ENCODE assay signal across 25 cellular contexts in the genomic region with DNA sequence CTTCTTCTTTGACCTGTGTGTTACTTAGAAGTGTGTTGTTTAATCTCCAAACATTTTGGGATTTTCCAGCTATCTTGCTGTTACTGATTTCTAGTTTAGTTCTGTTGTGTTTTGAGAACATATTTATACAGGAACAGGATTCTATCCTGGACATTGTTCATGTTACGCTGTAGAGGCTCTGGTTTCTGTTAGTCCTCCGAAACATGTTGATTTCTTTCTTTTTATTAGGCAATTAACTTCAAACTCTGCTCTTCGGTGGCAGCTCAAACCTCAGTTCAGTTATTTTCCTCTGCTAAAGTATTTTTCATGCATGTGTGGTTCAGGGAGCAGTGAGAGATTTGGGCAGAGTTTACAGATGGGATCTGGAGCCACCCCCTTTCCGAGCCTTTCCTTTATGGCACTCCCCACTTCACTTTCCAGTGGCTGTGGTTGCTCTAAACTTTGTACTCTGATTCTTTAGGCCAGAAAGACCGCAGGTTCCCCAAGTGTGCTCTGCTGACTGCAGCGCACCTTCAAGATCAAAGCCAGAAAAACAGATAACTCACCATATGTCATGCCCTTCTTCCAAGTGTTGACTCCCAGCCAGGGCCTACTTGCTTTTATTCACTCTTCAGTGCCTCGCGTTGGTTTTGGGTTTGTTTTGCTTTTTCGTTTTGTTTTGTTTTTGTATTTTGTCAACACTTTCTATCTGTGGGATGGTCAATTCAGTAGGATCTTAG.
A peak's percentile ranks its signal among the peaks of the same experiment; 100 is the strongest.
DNase-seq lines count a peak whose midpoint lies in the region; ATAC-seq and TF ChIP-seq lines count a peak whose summit lies in the region.
"Had no signal": no experiment of that assay in that cellular context is flagged by ENCODE, and none has a peak within 500 bp of the region (broad histone marks: within the 10 kb centered on the region; RNA-seq: fewer than 3 reads in every experiment).

No MANE protein-coding gene starts in this region.

- H3K9me3 ChIP-seq in HCT116 (ENCODE audit: control insufficient read depth in 1 of 2, insufficient read depth in 1 of 2, low read depth in 1 of 2, low read length in 2 of 2) = no peaks in the 10 kb centered on the region; a peak in 1 of 4 replicates
- peaks cover 0 to 6% (median 0%) of the 10 kb centered on the region in 4 donors for H3K9me3 ChIP-seq in upper lobe of left lung
- H3K9me3 ChIP-seq: body of pancreas, SJSA1, tibial artery had no signal

- no peak overlapping the region for H3K27ac ChIP-seq in HCT116 (ENCODE audit: low read depth, low read length)
- no peak overlapping the region for H3K27ac ChIP-seq in upper lobe of left lung
- H3K27ac ChIP-seq: BLaER1, body of pancreas, left lung, SJSA1 had no signal

- TF ChIP-seq RAD21 in HCT116 (IDR thresholded peaks at IDR 0.05; ENCODE audit: low read depth) = no peak

- H3K27me3 Mint-ChIP-seq in brain = peaks cover 7% of the 10 kb centered on the region

- no peak for DNase-seq in HCT116 (ENCODE audit: low read depth, low spot score)
- peak; percentile 70 for DNase-seq in left kidney (ENCODE audit: low read depth, low spot score)
- DNase-seq in sciatic nerve (ENCODE audit: low spot score) = peak; percentile 36
- DNase-seq in stimulated activated naive CD4-positive, alpha-beta T cell treated with Interleukin-2 at 50 U/mL for 16 hours (lab: John Stamatoyannopoulos, UW) = no peak
- DNase-seq in EL = no peak
- DNase-seq in activated CD4-positive, CD25-positive, alpha-beta regulatory T cell treated with anti-CD3 and anti-CD28 coated beads, Interleukin-2, amount 50 U/mL, for 72 hours = no peak
- DNase-seq in upper lobe of left lung = no peak
- DNase-seq: ACHN; activated CD4-positive, alpha-beta T cell treated with anti-CD3 and anti-CD28 coated beads, Interleukin-2, amount 50 U/mL, for 1 hour; activated naive CD8-positive, alpha-beta T cell treated with anti-CD3 and anti-CD28 coated beads for 36 hours; body of pancreas; COR-L47; cortex of kidney; GOT3; left lung; midbrain; NCI-H2107; NCI-H510A; stimulated activated CD4-positive, alpha-beta T cell treated with anti-CD3 and anti-CD28 coated beads, Interleukin-4, amount 100 ng/mL, for 24 hours; stimulated activated naive CD8-positive, alpha-beta T cell treated with anti-CD3 and anti-CD28 coated beads, Interleukin-15, Interleukin-2, amounts not matched to agents 100 U/mL and 50 U/mL, for 24 hours had no signal

- TF ChIP-seq POLR2A in HCT116 (IDR thresholded peaks at IDR 0.05; ENCODE audit: borderline replicate concordance, extremely low read depth, insufficient read depth, insufficient read length) (no peak), upper lobe of left lung (IDR thresholded peaks at IDR 0.05) (no peak)

- H3K9me2 ChIP-seq in HCT116 (ENCODE audit: insufficient read depth) = no peaks in the 10 kb centered on the region

- H3K27me3 ChIP-seq in HCT116 (ENCODE audit: insufficient read depth, low read length) = no peaks in the 10 kb centered on the region
- no peaks in the 10 kb centered on the region for H3K27me3 ChIP-seq in upper lobe of left lung
- H3K27me3 ChIP-seq: BLaER1, body of pancreas, left lung, SJSA1, tibial artery had no signal

- RAD21 ChIA-PET in HCT116 (lab: Charles Lee; ENCODE audit: low non-redundant PET in 1 of 2, low total read pairs in 2 of 2, uncharacterized antibody in 2 of 2, unreplicated experiment in 2 of 2) = no interaction called here

- H3K9me3 Mint-ChIP-seq in brain = peaks cover 14 to 17% (median 16%) of the 10 kb centered on the region in 5 experiments

- H3K4me3 Mint-ChIP-seq in brain = no peak overlapping the region
- H3K4me3 Mint-ChIP-seq: activated naive CD8-positive, alpha-beta T cell treated with anti-CD3 and anti-CD28 coated beads for 36 hours; T-helper 1 cell treated with Interleukin-12 subunit alpha and Interleukin-12 subunit beta and Interleukin-4 antibody, amounts not matched to agents 30 μg/mL and 1 μg/mL, for 36 hours had no signal

- H3K4me1 Mint-ChIP-seq in brain = peaks cover 33% of the 10 kb centered on the region
- H3K4me1 Mint-ChIP-seq: activated naive CD8-positive, alpha-beta T cell treated with anti-CD3 and anti-CD28 coated beads for 36 hours had no signal

- peak overlapping the region in 4 of 5 experiments; percentile 38 to 90 (median 57) for H3K27ac Mint-ChIP-seq in brain
- H3K27ac Mint-ChIP-seq: activated naive CD8-positive, alpha-beta T cell treated with anti-CD3 and anti-CD28 coated beads for 36 hours; T-helper 1 cell treated with Interleukin-12 subunit alpha and Interleukin-12 subunit beta and Interleukin-4 antibody, amounts not matched to agents 30 μg/mL and 1 μg/mL, for 36 hours had no signal

- no peak for TF ChIP-seq CTCF in HCT116 (IDR thresholded peaks at IDR 0.05 in 2 of 3, conservative IDR thresholded peaks at IDR 0.05 in 1 of 3; ENCODE audit: borderline replicate concordance in 1 of 3, insufficient read depth in 1 of 3, low read depth in 2 of 3, low read length in 2 of 3)
- no peak for TF ChIP-seq CTCF in brain (conservative IDR thresholded peaks at IDR 0.05)
- no peak for TF ChIP-seq CTCF in upper lobe of left lung (IDR thresholded peaks at IDR 0.05)

- H3K4me1 ChIP-seq in HCT116 (ENCODE audit: control insufficient read depth in 1 of 2, insufficient read depth in 2 of 2, low read length in 2 of 2) (peaks cover 11 to 29% of the 10 kb centered on the region in 2 experiments; a peak in 3 of 4 replicates), upper lobe of left lung (peaks cover 10 to 18% (median 15%) of the 10 kb centered on the region in 4 donors)

- POLR2A ChIA-PET in HCT116 (lab: Charles Lee) = no interaction called here

- TF ChIP-seq EP300 in upper lobe of left lung (IDR thresholded peaks at IDR 0.05) = no peak

- no peak overlapping the region for H3K9ac ChIP-seq in HCT116 (ENCODE audit: low read length)
- H3K9ac ChIP-seq: BLaER1 had no signal

- H3K4me3 ChIP-seq in HCT116 (replicated peaks in 1 of 2; ENCODE audit: low read depth in 1 of 2, low read length in 2 of 2) (no peak overlapping the region), upper lobe of left lung (no peak overlapping the region)
- H3K4me3 ChIP-seq: BLaER1, body of pancreas, left lung, SJSA1, tibial artery had no signal

- H3K79me2 ChIP-seq in HCT116 (ENCODE audit: insufficient read depth, low read length) = no peaks in the 10 kb centered on the region

- CTCF ChIA-PET in HCT116 (lab: Charles Lee) = interaction anchor here (2.0 to 4.7 kb wide), 2 partner anchors 219 to 222 kb away, joined by 6 to 27 read pairs; no protein-coding TSS in a partner anchor

- no peaks in the 10 kb centered on the region for H3K36me3 Mint-ChIP-seq in brain
- H3K36me3 Mint-ChIP-seq: activated naive CD8-positive, alpha-beta T cell treated with anti-CD3 and anti-CD28 coated beads for 36 hours had no signal

- ATAC-seq in HCT116 (no peak), sciatic nerve (no peak), upper lobe of left lung (ENCODE audit: low FRiP score in 2 of 2) (no peak)
- ATAC-seq: body of pancreas; left lung; stimulated activated naive CD8-positive, alpha-beta T cell treated with anti-CD3 and anti-CD28 coated beads, Interleukin-15, Interleukin-2, amounts not matched to agents 100 U/mL and 50 U/mL, for 24 hours had no signal

- H2AFZ ChIP-seq in HCT116 (ENCODE audit: low read depth, low read length, poor library complexity, severe bottlenecking) = peak overlapping the region; percentile 93

- BruUV-seq in HCT116 (replicated peaks; lab: Mats Ljungman, UMichigan) = no TSS peak

- no peaks in the 10 kb centered on the region for H4K20me1 ChIP-seq in HCT116 (ENCODE audit: insufficient read depth)
- H4K20me1 ChIP-seq: BLaER1 had no signal

- intact Hi-C loops in HCT116 (cut with micrococcal nuclease) (no loop called here), sciatic nerve (cut with DNase I) (no loop called here)

- 85 to 88% methylated on average over 9 of the region's 9 CpGs for WGBS in upper lobe of left lung, 2 donors

- no peaks in the 10 kb centered on the region for H3K36me3 ChIP-seq in HCT116 (ENCODE audit: control insufficient read depth in 1 of 2, insufficient read depth in 2 of 2, low read length in 2 of 2)
- no peaks in the 10 kb centered on the region for H3K36me3 ChIP-seq in upper lobe of left lung
- H3K36me3 ChIP-seq: BLaER1, left lung, SJSA1, tibial artery had no signal

- no peak overlapping the region for H3K4me2 ChIP-seq in HCT116 (ENCODE audit: low read length)
- H3K4me2 ChIP-seq: BLaER1 had no signal

TF ChIP-seq in HCT116, 20 proteins besides CTCF, POLR2A, EP300 and RAD21 (continues in another document):
- TF ChIP-seq, protein P1, sequence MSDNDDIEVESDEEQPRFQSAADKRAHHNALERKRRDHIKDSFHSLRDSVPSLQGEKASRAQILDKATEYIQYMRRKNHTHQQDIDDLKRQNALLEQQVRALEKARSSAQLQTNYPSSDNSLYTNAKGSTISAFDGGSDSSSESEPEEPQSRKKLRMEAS (IDR thresholded peaks at IDR 0.05) = no peak
- TF ChIP-seq FOSL1 (IDR thresholded peaks at IDR 0.05; ENCODE audit: low read depth) (no peak), ZFX (IDR thresholded peaks at IDR 0.05) (no peak), ELF1 (IDR thresholded peaks at IDR 0.05; ENCODE audit: borderline replicate concordance, low read depth) (no peak), SP1 (IDR thresholded peaks at IDR 0.05; ENCODE audit: low read depth) (no peak), SRF (IDR thresholded peaks at IDR 0.05; ENCODE audit: low read depth) (no peak), EZH2 (IDR thresholded peaks at IDR 0.05) (no peak)
- TF ChIP-seq, protein P2, sequence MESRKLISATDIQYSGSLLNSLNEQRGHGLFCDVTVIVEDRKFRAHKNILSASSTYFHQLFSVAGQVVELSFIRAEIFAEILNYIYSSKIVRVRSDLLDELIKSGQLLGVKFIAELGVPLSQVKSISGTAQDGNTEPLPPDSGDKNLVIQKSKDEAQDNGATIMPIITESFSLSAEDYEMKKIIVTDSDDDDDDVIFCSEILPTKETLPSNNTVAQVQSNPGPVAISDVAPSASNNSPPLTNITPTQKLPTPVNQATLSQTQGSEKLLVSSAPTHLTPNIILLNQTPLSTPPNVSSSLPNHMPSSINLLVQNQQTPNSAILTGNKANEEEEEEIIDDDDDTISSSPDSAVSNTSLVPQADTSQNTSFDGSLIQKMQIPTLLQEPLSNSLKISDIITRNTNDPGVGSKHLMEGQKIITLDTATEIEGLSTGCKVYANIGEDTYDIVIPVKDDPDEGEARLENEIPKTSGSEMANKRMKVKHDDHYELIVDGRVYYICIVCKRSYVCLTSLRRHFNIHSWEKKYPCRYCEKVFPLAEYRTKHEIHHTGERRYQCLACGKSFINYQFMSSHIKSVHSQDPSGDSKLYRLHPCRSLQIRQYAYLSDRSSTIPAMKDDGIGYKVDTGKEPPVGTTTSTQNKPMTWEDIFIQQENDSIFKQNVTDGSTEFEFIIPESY (IDR thresholded peaks at IDR 0.05; ENCODE audit: extremely low read depth, insufficient replicate concordance, low read length) = no peak
- TF ChIP-seq, protein P3, sequence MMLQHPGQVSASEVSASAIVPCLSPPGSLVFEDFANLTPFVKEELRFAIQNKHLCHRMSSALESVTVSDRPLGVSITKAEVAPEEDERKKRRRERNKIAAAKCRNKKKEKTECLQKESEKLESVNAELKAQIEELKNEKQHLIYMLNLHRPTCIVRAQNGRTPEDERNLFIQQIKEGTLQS (IDR thresholded peaks at IDR 0.05) = no peak

Comparison
In these comparisons a context has a peak if more than half of its experiments do, and no peak if none do; other contexts are left out.
1. DNase-seq: peak in left kidney (single experiment) and sciatic nerve (single experiment); none in HCT116 (single experiment), stimulated activated naive CD4-positive, alpha-beta T cell treated with Interleukin-2 at 50 U/mL for 16 hours (single experiment), EL (single experiment), activated CD4-positive, CD25-positive, alpha-beta regulatory T cell treated with anti-CD3 and anti-CD28 coated beads, Interleukin-2, amount 50 U/mL, for 72 hours (single experiment) and upper lobe of left lung (0 of 2).